ENCODE assay signal across 13 cellular contexts in the genomic region with DNA sequence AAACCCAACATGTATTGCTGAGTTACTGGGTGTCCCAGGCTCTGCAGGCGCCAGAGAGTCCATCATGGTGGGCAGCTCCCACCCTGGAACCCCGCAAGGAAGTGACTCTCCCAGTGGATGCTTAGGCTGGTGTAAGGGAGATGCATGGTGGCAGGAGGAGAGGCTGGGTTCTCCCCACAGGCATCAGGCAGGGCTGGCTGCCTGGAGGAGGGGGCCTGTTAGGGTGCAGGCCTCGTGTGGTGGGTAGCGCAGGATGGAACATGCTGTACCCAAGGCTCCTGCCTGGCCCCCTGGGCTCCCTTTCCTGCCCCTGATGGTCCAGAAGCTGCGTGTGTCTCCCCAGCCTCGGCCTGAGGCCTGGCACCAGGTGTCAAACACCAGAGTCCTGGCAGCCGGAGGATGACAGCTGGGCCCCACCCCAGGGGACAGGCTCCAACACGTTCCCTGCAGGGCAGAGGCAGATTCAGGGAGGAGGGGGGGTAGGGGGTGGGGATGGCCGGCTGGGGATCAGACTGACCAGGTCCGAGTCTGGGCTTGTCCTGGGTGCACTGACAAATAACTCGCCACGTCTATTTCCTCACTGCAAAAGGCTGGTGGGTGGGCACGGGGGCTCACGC. TPM values are rescaled to one million over a fixed set of nuclear protein-coding genes. Genes with fewer than 3 reads are reported as not detected.
DNase-seq lines count a peak whose midpoint lies in the region; ATAC-seq, FAIRE-seq and TF ChIP-seq lines count a peak whose summit lies in the region.
"Had no signal": no experiment of that assay in that cellular context is flagged by ENCODE, and none has a peak within 500 bp of the region (broad histone marks: within the 10 kb centered on the region; RNA-seq: fewer than 3 reads in every experiment).

No MANE protein-coding gene starts in this region.

- no peaks in the 10 kb centered on the region for H3K79me1 ChIP-seq in neuronal stem cell (ENCODE audit: low read depth, low read length)

- peak overlapping the region; percentile 82 for H3K23ac ChIP-seq in neuronal stem cell (ENCODE audit: low read depth, low read length, poor library complexity)

- H3K4me3 ChIP-seq in mammary epithelial cell (replicated peaks in 1 of 3; ENCODE audit: insufficient read depth in 1 of 3, low read depth in 2 of 3, low read length in 3 of 3), result no peak overlapping the region
- H3K4me3 ChIP-seq in neuronal stem cell (ENCODE audit: low read length in 2 of 2), result no peak overlapping the region
- H3K4me3 ChIP-seq: cardiac muscle cell had no signal

- peak overlapping the region; percentile 93 for H2BK12ac ChIP-seq in neuronal stem cell (ENCODE audit: low read length)

- H4K8ac ChIP-seq in neuronal stem cell (ENCODE audit: low read depth, low read length), result no peak overlapping the region

- peak overlapping the region; percentile 83 for H3K18ac ChIP-seq in neuronal stem cell (ENCODE audit: low read length)

- H3K4me1 ChIP-seq in mammary epithelial cell (ENCODE audit: insufficient read depth, low read length) (peaks cover 24% of the 10 kb centered on the region), neuronal stem cell (ENCODE audit: control insufficient read depth in 2 of 2, insufficient read depth in 1 of 2, low read depth in 1 of 2, low read length in 2 of 2) (peaks cover 0 to 22% of the 10 kb centered on the region in 2 donors)

- H3K4me2 ChIP-seq in mammary epithelial cell (ENCODE audit: insufficient read depth, low read depth, low read length) (peak overlapping the region; percentile 43), neuronal stem cell (ENCODE audit: insufficient read depth, low read length, poor library complexity, severe bottlenecking) (no peak overlapping the region)

- peak overlapping the region; percentile 84 for H2BK15ac ChIP-seq in neuronal stem cell (ENCODE audit: low read length)

- H2AFZ ChIP-seq in mammary epithelial cell (ENCODE audit: low read depth, low read length) (no peak overlapping the region), neuronal stem cell (ENCODE audit: low read length) (no peak overlapping the region)

- WGBS in mammary epithelial cell (ENCODE audit: low coverage, missing lambda C conversion rate), result 26% methylated on average over 9 of the region's 14 CpGs
- no CpG with 5 or more reads among the region's 14 CpGs for WGBS in neuronal stem cell (ENCODE audit: extremely low coverage in 2 of 2, insufficient read length in 2 of 2, insufficient replicate concordance in 1 of 2), 2 donors

- BruUV-seq in mammary epithelial cell (replicated peaks; lab: Mats Ljungman, UMichigan), result no TSS peak

- intact Hi-C loops in mammary epithelial cell (cut with micrococcal nuclease) (no loop called here), left colon (cut with DNase I, micrococcal nuclease) (no loop called here)

- CTCF ChIA-PET in mammary epithelial cell (lab: Charles Lee; ENCODE audit: low non-redundant PET), result no interaction called here

- H3K79me2 ChIP-seq in mammary epithelial cell (ENCODE audit: insufficient read depth, low read length), result no peaks in the 10 kb centered on the region

- dilution Hi-C loops in mammary epithelial cell (cut with HindIII; ENCODE audit: low sequenced_read_pairs), result no loop called here

- H3K9ac ChIP-seq in mammary epithelial cell (ENCODE audit: insufficient read depth, low read length) (no peak overlapping the region), neuronal stem cell (ENCODE audit: low read depth, low read length, poor library complexity) (peak overlapping the region; percentile 17)

- no peak for FAIRE-seq in RCC 7860 (lab: Jason Lieb, UNC)
- FAIRE-seq: GM18507 had no signal

- H3K14ac ChIP-seq in neuronal stem cell (ENCODE audit: low read length), result no peak overlapping the region

- in situ Hi-C loops in mammary epithelial cell (cut with MboI; ENCODE audit: low sequenced_read_pairs in 2 of 2), result no loop called here

- H3K9me3 ChIP-seq in mammary epithelial cell (replicated peaks; ENCODE audit: insufficient read depth, low read length) (no peaks in the 10 kb centered on the region), neuronal stem cell (replicated peaks in 1 of 2; ENCODE audit: control insufficient read depth in 2 of 2, insufficient read depth in 1 of 2, low read depth in 1 of 2, low read length in 2 of 2) (no peaks in the 10 kb centered on the region)

- TF ChIP-seq CTCF in mammary epithelial cell (conservative IDR thresholded peaks at IDR 0.05 in 1 of 2, IDR thresholded peaks at IDR 0.05 in 1 of 2; ENCODE audit: extremely low read depth in 1 of 2, insufficient read depth in 1 of 2, low read depth in 1 of 2, low read length in 2 of 2), result no peak

- peak overlapping the region; percentile 88 for H2AK5ac ChIP-seq in neuronal stem cell (ENCODE audit: low read depth, low read length)

- no peaks in the 10 kb centered on the region for H3K36me3 ChIP-seq in mammary epithelial cell (ENCODE audit: insufficient read depth, low read length)
- H3K36me3 ChIP-seq in neuronal stem cell (replicated peaks in 1 of 2; ENCODE audit: control insufficient read depth in 2 of 2, insufficient read depth in 2 of 2, low read length in 2 of 2), result no peaks in the 10 kb centered on the region
- H3K36me3 ChIP-seq: cardiac muscle cell had no signal

- DNase-seq in COLO668 (lab: John Stamatoyannopoulos, UW; ENCODE audit: unreplicated experiment) (peak; percentile 72), NCI-H146 treated with DMSO at 0.1 percent for 48 hours (lab: John Stamatoyannopoulos, UW; ENCODE audit: unreplicated experiment) (peak; percentile 17), mammary epithelial cell (peak; percentile 69), neuronal stem cell (ENCODE audit: low spot score) (no peak), NCI-H1105 treated with DMSO at 0.1 percent for 48 hours (lab: John Stamatoyannopoulos, UW) (no peak), left colon (no peak), SW 1271 (lab: John Stamatoyannopoulos, UW) (no peak), RCC 7860 (ENCODE audit: low spot score) (no peak)
- DNase-seq: DND-41, T-helper 17 cell had no signal

- H2BK120ac ChIP-seq in neuronal stem cell (ENCODE audit: low read depth, low read length), result no peak overlapping the region

- H4K91ac ChIP-seq in neuronal stem cell (ENCODE audit: low read depth, low read length, poor library complexity), result no peak overlapping the region

- no peak overlapping the region for H3K27ac ChIP-seq in mammary epithelial cell (ENCODE audit: insufficient read depth, low read depth, low read length)
- H3K27ac ChIP-seq in neuronal stem cell (replicated peaks; ENCODE audit: low read length), result no peak overlapping the region
- H3K27ac ChIP-seq: epithelial cell of prostate had no signal

- H3K27me3 ChIP-seq in mammary epithelial cell (ENCODE audit: insufficient read depth, low read length), result no peaks in the 10 kb centered on the region
- H3K27me3 ChIP-seq in neuronal stem cell (ENCODE audit: control insufficient read depth in 3 of 3, insufficient read depth in 3 of 3, low read depth in 1 of 3, low read length in 3 of 3), result peaks cover 0 to 31% (median 0%) of the 10 kb centered on the region in 3 experiments
- H3K27me3 ChIP-seq: cardiac muscle cell had no signal

- ATAC-seq in left colon, result no peak
- ATAC-seq: T-helper 17 cell had no signal

- H4K20me1 ChIP-seq in mammary epithelial cell (ENCODE audit: insufficient read depth, low read length), result no peaks in the 10 kb centered on the region

- peak overlapping the region; percentile 0 for H2BK5ac ChIP-seq in neuronal stem cell (ENCODE audit: low read length)

- H3K4ac ChIP-seq in neuronal stem cell (ENCODE audit: low read length), result peak overlapping the region; percentile 86

RNA-seq across cellular contexts. Expression of a gene that starts 40.2 kb away (rescaled TPM):
- total RNA-seq in mammary epithelial cell (not detected), left colon (not detected)
- polyA plus RNA-seq in mammary epithelial cell, result not detected
- not detected for polyA minus RNA-seq in mammary epithelial cell
- polyA plus RNA-seq in neuronal stem cell (2013, experiment 1 of 2), result 0.45 TPM
- polyA plus RNA-seq in neuronal stem cell (2013, experiment 2 of 2), result 0.51 TPM
- total RNA-seq: cardiac muscle cell, T-helper 17 cell had no signal
- polyA plus RNA-seq: cardiac muscle cell had no signal

Comparison
In these comparisons a context has a peak if more than half of its experiments do, and no peak if none do; other contexts are left out.
1. DNase-seq: peak in COLO668 (single experiment), NCI-H146 treated with DMSO at 0.1 percent for 48 hours (single experiment) and mammary epithelial cell (single experiment); none in neuronal stem cell (single experiment), NCI-H1105 treated with DMSO at 0.1 percent for 48 hours (single experiment), left colon (0 of 2), SW 1271 (0 of 2) and RCC 7860 (single experiment).